ENCODE assay signal across 24 cellular contexts in the genomic region with DNA sequence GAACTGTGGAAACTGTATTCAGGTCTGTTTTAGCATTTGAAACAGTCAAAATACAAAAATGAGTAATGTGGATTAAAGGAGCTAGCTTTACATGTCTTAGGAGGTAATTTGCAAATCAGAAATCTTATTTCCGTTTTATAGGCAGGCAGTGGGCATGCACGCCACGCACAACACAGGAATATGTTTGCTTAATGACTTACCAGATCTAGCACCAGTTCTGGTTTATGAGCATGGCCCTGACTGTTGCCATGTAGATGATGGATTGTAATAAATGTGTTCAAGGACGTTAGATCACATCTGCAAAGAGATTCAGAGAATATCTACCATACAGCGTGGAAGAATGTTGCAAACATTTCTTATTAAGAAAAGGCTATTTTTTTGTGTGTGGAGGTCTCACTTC.
"Had no signal": no experiment of that assay in that cellular context is flagged by ENCODE, and none has a peak within 500 bp of the region (broad histone marks: within the 10 kb centered on the region; RNA-seq: fewer than 3 reads in every experiment).

No MANE protein-coding gene starts in this region.

- DNase-seq: effector CD4-positive, alpha-beta T cell; endodermal cell; erythroblast; foreskin keratinocyte; immature natural killer cell; left cardiac atrium; left ventricle myocardium superior; mesenchymal stem cell; midbrain; naive thymus-derived CD4-positive, alpha-beta T cell; nephron progenitor cell; posterior cingulate gyrus; stimulated activated CD4-positive, alpha-beta T cell treated with anti-CD3 and anti-CD28 coated beads, Interleukin-2, amount 100 ng/mL, for 24 hours; stimulated activated CD4-positive, alpha-beta T cell treated with anti-CD3 and anti-CD28 coated beads, Interleukin-4, amount 100 ng/mL, for 4 hours; stimulated activated naive B cell treated with anti-CD40 and anti-IgM and Interleukin-4, amounts not matched to agents 10 μg/mL and 1 μg/mL and 100 μg/mL, for 72 hours; stimulated activated naive CD8-positive, alpha-beta T cell treated with anti-CD3 and anti-CD28 coated beads, Interleukin-15, amount 100 ng/mL, for 72 hours; testis had no signal

- H3K4me1 ChIP-seq: foreskin keratinocyte, testis had no signal

- ATAC-seq: foreskin keratinocyte; left cardiac atrium; left ventricle myocardium superior; naive thymus-derived CD4-positive, alpha-beta T cell; sciatic nerve; stimulated activated naive B cell treated with anti-CD40 and anti-IgM and Interleukin-4, amounts not matched to agents 10 μg/mL and 1 μg/mL and 100 μg/mL, for 72 hours; stimulated activated naive CD8-positive, alpha-beta T cell treated with anti-CD3 and anti-CD28 coated beads, Interleukin-15, amount 100 ng/mL, for 72 hours had no signal

- H3K36me3 ChIP-seq: neutrophil, tibial nerve had no signal

- H3K27ac ChIP-seq: coronary artery, foreskin keratinocyte, neutrophil, testis, tibial nerve had no signal

- H3K9me3 ChIP-seq: neutrophil, testis, tibial nerve had no signal

- H3K4me3 ChIP-seq: coronary artery, lung, testis, tibial nerve had no signal

- H3K27me3 ChIP-seq: foreskin keratinocyte, neutrophil, testis, tibial nerve had no signal

- FAIRE-seq: endothelial cell of umbilical vein, keratinocyte had no signal
